21 cellular contexts compared by ENCODE assay signal in genomic region chr11:75893202-75893601, GRCh38.
DNase-seq lines count a peak whose midpoint lies in the region; ATAC-seq, FAIRE-seq and TF ChIP-seq lines count a peak whose summit lies in the region.
"Had no signal": no experiment of that assay in that cellular context is flagged by ENCODE, and none has a peak within 500 bp of the region (broad histone marks: within the 10 kb centered on the region; RNA-seq: fewer than 3 reads in every experiment).

No MANE protein-coding gene starts in this region.

- no peak for TF ChIP-seq EP300 in GM12878 (IDR thresholded peaks at IDR 0.05; ENCODE audit: borderline replicate concordance in 1 of 2, control insufficient read depth in 1 of 2, low read depth in 2 of 2, low read length in 2 of 2)

- H3K9me3 ChIP-seq in GM12878 (replicated peaks; ENCODE audit: control insufficient read depth, insufficient read depth, low read length) (no peaks in the 10 kb centered on the region; the same call in 2 of the 3 replicates), BE2C (no peaks in the 10 kb centered on the region), GM23248 (ENCODE audit: low read depth) (no peaks in the 10 kb centered on the region)
- H3K9me3 ChIP-seq: SJCRH30 had no signal

- FAIRE-seq in GM12878 (lab: Jason Lieb, UNC), result no peak
- FAIRE-seq: G401.6 had no signal

- H3K79me2 ChIP-seq in GM12878 (ENCODE audit: control insufficient read depth, insufficient read depth, low read length) (peaks cover 16% of the 10 kb centered on the region), GM23248 (ENCODE audit: insufficient read depth) (no peaks in the 10 kb centered on the region)

- intact Hi-C loops in activated CD4-positive, alpha-beta T cell treated with anti-CD3 and anti-CD28 coated beads for 36 hours (cut with DNase I, micrococcal nuclease), result no loop called here
- intact Hi-C loops in GM12878 (cut with micrococcal nuclease; ENCODE audit: unreplicated experiment), result no loop called here

- H3K27me3 Mint-ChIP-seq in activated CD4-positive, alpha-beta T cell treated with anti-CD3 and anti-CD28 coated beads for 36 hours, result no peaks in the 10 kb centered on the region
- no peaks in the 10 kb centered on the region for H3K27me3 Mint-ChIP-seq in stimulated activated naive B cell treated with anti-CD40 and anti-IgM and Interleukin-4, amounts not matched to agents 10 μg/mL and 1 μg/mL and 100 μg/mL, for 72 hours
- H3K27me3 Mint-ChIP-seq: CD4-positive, CD25-positive, alpha-beta regulatory T cell had no signal

- H3K27me3 ChIP-seq in GM12878 (replicated peaks in 1 of 2; ENCODE audit: control insufficient read depth in 2 of 2, insufficient read depth in 2 of 2, low read length in 1 of 2) (no peaks in the 10 kb centered on the region), BE2C (no peaks in the 10 kb centered on the region), GM23248 (replicated peaks; ENCODE audit: insufficient read depth) (no peaks in the 10 kb centered on the region)
- H3K27me3 ChIP-seq: SJCRH30 had no signal

- peaks cover 17% of the 10 kb centered on the region for H3K4me1 ChIP-seq in GM12878 (ENCODE audit: control insufficient read depth, insufficient read depth, low read length)
- H3K4me1 ChIP-seq in BE2C, result no peaks in the 10 kb centered on the region
- H3K4me1 ChIP-seq in GM23248 (ENCODE audit: insufficient read depth), result no peaks in the 10 kb centered on the region
- H3K4me1 ChIP-seq: SJCRH30 had no signal

- TF ChIP-seq RAD21 in GM12878 (IDR thresholded peaks at IDR 0.05; ENCODE audit: insufficient read depth, low read depth, low read length), result no peak

- POLR2A ChIA-PET in activated CD4-positive, alpha-beta T cell treated with anti-CD3 and anti-CD28 coated beads for 36 hours (lab: Charles Lee), result interaction anchor here (0.6 kb wide), 1 partner anchor 10 kb away, joined by 6 read pairs; no protein-coding TSS in a partner anchor
- POLR2A ChIA-PET in GM10248 (lab: Yijun Ruan, JAX), result no interaction called here
- POLR2A ChIA-PET in GM12878 (lab: Charles Lee), result interaction anchor here (0.6 to 1.5 kb wide), 5 partner anchors 19 to 315 kb away, joined by 3 to 10 read pairs (median 5); no protein-coding TSS in a partner anchor

- DNase-seq in activated CD4-positive, alpha-beta T cell treated with anti-CD3 and anti-CD28 coated beads for 36 hours, result no peak
- DNase-seq in activated CD4-positive, alpha-beta T cell treated with anti-CD3 and anti-CD28 coated beads, Interleukin-2, amount 50 U/mL, for 48 hours, result no peak
- DNase-seq in GM10248 (ENCODE audit: extremely low spot score) (peak; percentile 20), GM12878 (ENCODE audit: low read depth, low spot score) (no peak), BE2C (no peak), GM23248 (no peak)
- DNase-seq in stimulated activated naive B cell treated with anti-CD40 and anti-IgM and Interleukin-4, amounts not matched to agents 10 μg/mL and 1 μg/mL and 100 μg/mL, for 72 hours, result peak; percentile 41
- DNase-seq: 8988T; Calu3; CD4-positive, CD25-positive, alpha-beta regulatory T cell; DMS79; H7; NCI-H1417; NCI-H1930; NCI-H526; OCI-M1; SJCRH30; SW 1271 had no signal

- 4% methylated on average over 4 of the region's 4 CpGs for WGBS in GM12878 (ENCODE audit: insufficient coverage, insufficient replicate concordance, low lambda C conversion rate, missing lambda C conversion rate)
- 95 to 96% methylated on average over 4 of the region's 4 CpGs for WGBS in GM23248 (ENCODE audit: low coverage in 1 of 2, low lambda C conversion rate in 2 of 2, missing lambda C conversion rate in 2 of 2), 2 experiments

- no TSS peak for BruUV-seq in GM12878 (replicated peaks; lab: Mats Ljungman, UMichigan)

- H3K9me2 ChIP-seq in GM23248 (ENCODE audit: insufficient read depth), result no peaks in the 10 kb centered on the region

- in situ Hi-C loops in GM12878 (cut with MboI) (no loop called here), GM23248 (cut with MboI) (loop anchor here (5.0 to 25.0 kb wide), 2 partner anchors 424 to 619 kb away; no protein-coding TSS in a partner anchor)

- CTCF ChIA-PET in activated CD4-positive, alpha-beta T cell treated with anti-CD3 and anti-CD28 coated beads for 36 hours (lab: Charles Lee), result interaction anchor here (0.7 to 3.3 kb wide), 3 partner anchors 25 to 259 kb away, joined by 3 to 28 read pairs (median 5); no protein-coding TSS in a partner anchor
- CTCF ChIA-PET in GM10248 (lab: Yijun Ruan, JAX), result interaction anchor here (0.7 to 6.5 kb wide), 8 partner anchors 9 to 315 kb away, joined by 3 to 70 read pairs (median 4); no protein-coding TSS in a partner anchor
- CTCF ChIA-PET in GM12878 (lab: Yijun Ruan, JAX), result interaction anchor here (0.7 to 8.9 kb wide), 12 partner anchors 9 to 314 kb away, joined by 3 to 139 read pairs (median 5); partner anchors contain the start of gene WNT11

- ATAC-seq in activated CD4-positive, alpha-beta T cell treated with anti-CD3 and anti-CD28 coated beads for 36 hours, result peak; percentile 60
- peak; percentile 34 for ATAC-seq in GM12878
- ATAC-seq in stimulated activated naive B cell treated with anti-CD40 and anti-IgM and Interleukin-4, amounts not matched to agents 10 μg/mL and 1 μg/mL and 100 μg/mL, for 72 hours (replicated peaks), result peak; percentile 51 to 56
- ATAC-seq in HG03097 (IDR thresholded peaks at IDR 0.05; ENCODE audit: low FRiP score, unreplicated experiment), result no peak

- H3K4me2 ChIP-seq in GM12878 (ENCODE audit: control insufficient read depth, insufficient read depth) (no peak overlapping the region), GM23248 (ENCODE audit: unreplicated experiment) (no peak overlapping the region)

- peaks cover 17% of the 10 kb centered on the region for H3K36me3 Mint-ChIP-seq in activated CD4-positive, alpha-beta T cell treated with anti-CD3 and anti-CD28 coated beads for 36 hours (ENCODE audit: low read depth)
- peaks cover 49 to 71% of the 10 kb centered on the region in 2 donors for H3K36me3 Mint-ChIP-seq in stimulated activated naive B cell treated with anti-CD40 and anti-IgM and Interleukin-4, amounts not matched to agents 10 μg/mL and 1 μg/mL and 100 μg/mL, for 72 hours

- SMC1A ChIA-PET in GM12878 (lab: Charles Lee; ENCODE audit: uncharacterized antibody, unreplicated experiment), result interaction anchor here (0.7 to 13.0 kb wide), 17 partner anchors 10 to 314 kb away, joined by 3 to 128 read pairs (median 3); no protein-coding TSS in a partner anchor

- peaks cover 31% of the 10 kb centered on the region for H3K4me1 Mint-ChIP-seq in activated CD4-positive, alpha-beta T cell treated with anti-CD3 and anti-CD28 coated beads for 36 hours
- H3K4me1 Mint-ChIP-seq in stimulated activated naive B cell treated with anti-CD40 and anti-IgM and Interleukin-4, amounts not matched to agents 10 μg/mL and 1 μg/mL and 100 μg/mL, for 72 hours, result peaks cover 45 to 86% of the 10 kb centered on the region in 2 donors

- H3K27ac Mint-ChIP-seq in activated CD4-positive, alpha-beta T cell treated with anti-CD3 and anti-CD28 coated beads for 36 hours, result no peak overlapping the region
- peak overlapping the region; percentile 98 for H3K27ac Mint-ChIP-seq in stimulated activated naive B cell treated with anti-CD40 and anti-IgM and Interleukin-4, amounts not matched to agents 10 μg/mL and 1 μg/mL and 100 μg/mL, for 72 hours

- no peak overlapping the region for H3K27ac ChIP-seq in GM12878 (ENCODE audit: control insufficient read depth, insufficient read depth)
- H3K27ac ChIP-seq in GM23248, result no peak overlapping the region
- H3K27ac ChIP-seq: RWPE1, SJCRH30 had no signal

- no peak overlapping the region for H3K4me3 Mint-ChIP-seq in activated CD4-positive, alpha-beta T cell treated with anti-CD3 and anti-CD28 coated beads for 36 hours
- peak overlapping the region; percentile 51 to 74 for H3K4me3 Mint-ChIP-seq in stimulated activated naive B cell treated with anti-CD40 and anti-IgM and Interleukin-4, amounts not matched to agents 10 μg/mL and 1 μg/mL and 100 μg/mL, for 72 hours
- H3K4me3 Mint-ChIP-seq: CD4-positive, CD25-positive, alpha-beta regulatory T cell had no signal

- no peak overlapping the region for H3K4me3 ChIP-seq in GM12878
- no peak overlapping the region for H3K4me3 ChIP-seq in BE2C (ENCODE audit: low read depth, low read length)
- H3K4me3 ChIP-seq in GM23248, result no peak overlapping the region
- H3K4me3 ChIP-seq: SJCRH30 had no signal

- H3K36me3 ChIP-seq in GM12878 (ENCODE audit: control insufficient read depth in 2 of 2, insufficient read depth in 2 of 2, low read length in 1 of 2) (peaks cover 6 to 29% of the 10 kb centered on the region in 2 experiments), BE2C (peaks cover 4% of the 10 kb centered on the region), GM23248 (ENCODE audit: low read depth) (no peaks in the 10 kb centered on the region)

- TF ChIP-seq POLR2A in GM12878 (IDR thresholded peaks at IDR 0.05; ENCODE audit: low read depth, low read length), result no peak

- H4K20me1 ChIP-seq in GM12878 (ENCODE audit: control insufficient read depth, insufficient read depth) (no peaks in the 10 kb centered on the region), GM23248 (ENCODE audit: insufficient read depth) (no peaks in the 10 kb centered on the region; the same call in 1 of the 2 replicates)

- H3K9ac ChIP-seq in GM12878 (ENCODE audit: control insufficient read depth, insufficient read depth, low read length) (no peak overlapping the region), GM23248 (no peak overlapping the region)

- no peaks in the 10 kb centered on the region for H3F3A ChIP-seq in GM23248 (ENCODE audit: insufficient read depth)

- RAD21 ChIA-PET in GM12878 (lab: Charles Lee; ENCODE audit: unreplicated experiment), result interaction anchor here (0.8 to 2.8 kb wide), 8 partner anchors 10 to 259 kb away, joined by 3 to 17 read pairs (median 4); no protein-coding TSS in a partner anchor

- H2AFZ ChIP-seq in GM12878 (ENCODE audit: control insufficient read depth, low read depth, low read length) (no peak overlapping the region), GM23248 (no peak overlapping the region)

- TF ChIP-seq CTCF in GM10248 (IDR thresholded peaks at IDR 0.05; ENCODE audit: control extremely low read depth, extremely low read depth, low read depth, missing control alignments), result no peak
- no peak for TF ChIP-seq CTCF in GM12878 (IDR thresholded peaks at IDR 0.05 in 2 of 3, conservative IDR thresholded peaks at IDR 0.05 in 1 of 3; ENCODE audit: control insufficient read depth in 2 of 3, extremely low read depth in 1 of 3, insufficient read depth in 1 of 3, low read depth in 3 of 3, low read length in 3 of 3)
- no peak for TF ChIP-seq CTCF in BE2C (IDR thresholded peaks at IDR 0.05; ENCODE audit: low read depth, low read length)

- H3K9me3 Mint-ChIP-seq in activated CD4-positive, alpha-beta T cell treated with anti-CD3 and anti-CD28 coated beads for 36 hours (ENCODE audit: low read depth), result no peaks in the 10 kb centered on the region
- peaks cover 5% of the 10 kb centered on the region in 2 donors for H3K9me3 Mint-ChIP-seq in stimulated activated naive B cell treated with anti-CD40 and anti-IgM and Interleukin-4, amounts not matched to agents 10 μg/mL and 1 μg/mL and 100 μg/mL, for 72 hours
- H3K9me3 Mint-ChIP-seq: CD4-positive, CD25-positive, alpha-beta regulatory T cell had no signal

Comparison
In these comparisons a context has a peak if more than half of its experiments do, and no peak if none do; other contexts are left out.
1. DNase-seq: peak in GM10248 (single experiment) and stimulated activated naive B cell treated with anti-CD40 and anti-IgM and Interleukin-4, amounts not matched to agents 10 μg/mL and 1 μg/mL and 100 μg/mL, for 72 hours (single experiment); none in activated CD4-positive, alpha-beta T cell treated with anti-CD3 and anti-CD28 coated beads for 36 hours (single experiment), activated CD4-positive, alpha-beta T cell treated with anti-CD3 and anti-CD28 coated beads, Interleukin-2, amount 50 U/mL, for 48 hours (0 of 2), GM12878 (single experiment), BE2C (single experiment) and GM23248 (single experiment).